Comparison of ENCODE assay signal across 2 cellular contexts in genomic region chr1:9592510-9593075, GRCh38.
A peak's percentile ranks its signal among the peaks of the same experiment; 100 is the strongest.
TF ChIP-seq lines count a peak whose summit lies in the region.

No MANE protein-coding gene starts in this region.

TF ChIP-seq in HepG2, 621 proteins besides CTCF, POLR2A, EP300 and RAD21:
- TF ChIP-seq, protein P1, sequence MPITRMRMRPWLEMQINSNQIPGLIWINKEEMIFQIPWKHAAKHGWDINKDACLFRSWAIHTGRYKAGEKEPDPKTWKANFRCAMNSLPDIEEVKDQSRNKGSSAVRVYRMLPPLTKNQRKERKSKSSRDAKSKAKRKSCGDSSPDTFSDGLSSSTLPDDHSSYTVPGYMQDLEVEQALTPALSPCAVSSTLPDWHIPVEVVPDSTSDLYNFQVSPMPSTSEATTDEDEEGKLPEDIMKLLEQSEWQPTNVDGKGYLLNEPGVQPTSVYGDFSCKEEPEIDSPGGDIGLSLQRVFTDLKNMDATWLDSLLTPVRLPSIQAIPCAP (CRISPR knock-in tag; IDR thresholded peaks at IDR 0.05; ENCODE audit: low read depth) = no peak
- TF ChIP-seq ZNF232 (CRISPR knock-in tag; IDR thresholded peaks at IDR 0.05; ENCODE audit: borderline replicate concordance) = 0 out of 2 replicates have a peak, but pooled peaks have one; percentile 13

TF ChIP-seq in K562, 482 proteins besides CTCF, POLR2A, EP300 and RAD21:
- TF ChIP-seq USF1 (CRISPR knock-in tag; IDR thresholded peaks at IDR 0.05) = peak; percentile 11; the same call in 1 of the 2 replicates
- no peak for TF ChIP-seq ZNF408 (CRISPR knock-in tag; IDR thresholded peaks at IDR 0.05; ENCODE audit: low read depth)
TF ChIP-seq in K562: peak in this region for 1.
